Comparison of ENCODE assay signal across 9 cellular contexts in the genomic region with DNA sequence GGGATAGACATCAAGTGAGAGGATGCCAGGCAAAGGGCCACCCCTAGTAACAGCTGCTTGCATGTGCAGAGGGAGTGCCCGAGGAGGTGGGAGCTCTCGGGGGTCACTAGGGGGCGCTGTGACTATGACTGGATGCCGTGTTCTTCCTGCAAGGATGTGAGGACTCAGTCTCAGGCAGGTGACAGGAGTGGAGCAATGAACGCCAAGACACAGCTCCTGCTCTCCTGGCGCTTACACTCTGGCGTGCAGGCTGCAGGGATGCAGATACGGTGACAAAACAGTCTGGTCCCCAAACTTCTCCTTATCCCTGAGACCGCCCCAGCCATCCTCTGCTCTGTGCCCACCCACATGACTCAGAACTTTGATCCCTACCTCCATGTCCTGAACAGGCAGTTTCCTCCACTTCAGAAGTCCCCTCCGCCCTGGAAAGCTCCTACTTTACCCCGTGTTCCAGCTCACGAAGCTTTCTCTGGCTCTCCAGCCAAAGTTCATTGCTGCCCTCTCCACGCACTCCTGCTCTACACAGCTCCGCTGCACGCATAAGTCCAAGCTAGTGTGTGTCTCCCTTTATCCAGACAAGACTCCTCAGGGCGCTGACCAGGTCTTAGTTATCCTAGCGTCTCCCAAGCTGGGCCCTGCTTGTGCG. TPM values are rescaled to one million over a fixed set of nuclear protein-coding genes. Genes with fewer than 3 reads are reported as not detected.
DNase-seq lines count a peak whose midpoint lies in the region; TF ChIP-seq lines count a peak whose summit lies in the region.
"Had no signal": no experiment of that assay in that cellular context is flagged by ENCODE, and none has a peak within 500 bp of the region (broad histone marks: within the 10 kb centered on the region; RNA-seq: fewer than 3 reads in every experiment).

No MANE protein-coding gene starts in this region.

- H3K79me2 ChIP-seq in Karpas-422 (ENCODE audit: low read length) = no peaks in the 10 kb centered on the region
- H3K79me2 ChIP-seq in trophoblast cell (ENCODE audit: control insufficient read depth, insufficient read depth, low read length, poor library complexity) = no peaks in the 10 kb centered on the region

- TF ChIP-seq CTCF in type B pancreatic cell (conservative IDR thresholded peaks at IDR 0.05) = peak; percentile 89

- no peak overlapping the region for H3K4ac ChIP-seq in trophoblast cell (ENCODE audit: low read depth, low read length)

- H4K91ac ChIP-seq in trophoblast cell (ENCODE audit: low read depth, low read length) = no peak overlapping the region

- H4K8ac ChIP-seq in trophoblast cell (ENCODE audit: low read depth, low read length) = no peak overlapping the region

- no peak overlapping the region for H4K12ac ChIP-seq in trophoblast cell (ENCODE audit: low read depth, low read length)

- H3K4me3 ChIP-seq in Karpas-422 (ENCODE audit: low read length) = no peak overlapping the region; the same call in 1 of the 2 replicates
- no peak overlapping the region for H3K4me3 ChIP-seq in trophoblast cell (ENCODE audit: low read depth, low read length)
- H3K4me3 ChIP-seq: BLaER1 had no signal

- H2AFZ ChIP-seq in Karpas-422 (ENCODE audit: low read length) = peak overlapping the region; percentile 90; the same call in 1 of the 2 replicates
- H2AFZ ChIP-seq in trophoblast cell (ENCODE audit: insufficient read depth, low read length, poor library complexity) = no peak overlapping the region

- H3K4me2 ChIP-seq in Karpas-422 (ENCODE audit: low read depth, low read length, poor library complexity, severe bottlenecking) = peak overlapping the region; percentile 73
- H3K4me2 ChIP-seq in trophoblast cell (ENCODE audit: low read length) = no peak overlapping the region
- H3K4me2 ChIP-seq: BLaER1 had no signal

- H3K27ac ChIP-seq in Karpas-422 (ENCODE audit: low read length) (peak overlapping the region; percentile 78; the same call in 1 of the 2 replicates), trophoblast cell (ENCODE audit: low read depth, low read length) (no peak overlapping the region)
- H3K27ac ChIP-seq: BLaER1 had no signal

- H2BK120ac ChIP-seq in trophoblast cell (ENCODE audit: insufficient read depth, low read length, poor library complexity) = no peak overlapping the region

- H3K79me1 ChIP-seq in trophoblast cell (ENCODE audit: low read length) = peaks cover 7% of the 10 kb centered on the region

- DNase-seq in DMS79 treated with DMSO at 0.1 percent for 48 hours (lab: John Stamatoyannopoulos, UW) (peak; percentile 11), DMS79 (lab: John Stamatoyannopoulos, UW) (no peak), Karpas-422 (peak; percentile 95), SK-N-DZ (ENCODE audit: low spot score) (peak; percentile 74), germinal center (ENCODE audit: low spot score) (peak; percentile 86), trophoblast cell (peak; percentile 80 to 88), type B pancreatic cell (ENCODE audit: extremely low spot score, unreplicated experiment) (peak; percentile 83)
- peak; percentile 92 for DNase-seq in activated effector memory CD4-positive, alpha-beta T cell treated with anti-CD3 and anti-CD28 coated beads, Interleukin-2, amount 50 U/mL, for 16 hours

- H3K27me3 ChIP-seq in Karpas-422 (ENCODE audit: low read length) (no peaks in the 10 kb centered on the region), trophoblast cell (ENCODE audit: insufficient read depth, low read length) (no peaks in the 10 kb centered on the region)
- H3K27me3 ChIP-seq: BLaER1 had no signal

- H3K9me3 ChIP-seq in Karpas-422 (ENCODE audit: low read length) (no peaks in the 10 kb centered on the region), trophoblast cell (ENCODE audit: insufficient read depth, low read depth, low read length) (no peaks in the 10 kb centered on the region)
- H3K9me3 ChIP-seq: BLaER1 had no signal

- H3K23ac ChIP-seq in trophoblast cell (ENCODE audit: low read length) = no peak overlapping the region

- no peaks in the 10 kb centered on the region for H3K27me3 Mint-ChIP-seq in type B pancreatic cell

- H3K9me3 Mint-ChIP-seq in type B pancreatic cell = no peaks in the 10 kb centered on the region

- peak overlapping the region; percentile 65 for H3K4me3 Mint-ChIP-seq in type B pancreatic cell

- no peak overlapping the region for H2BK12ac ChIP-seq in trophoblast cell (ENCODE audit: low read length)

- H3K36me3 ChIP-seq in Karpas-422 (ENCODE audit: insufficient read depth, low read length) (no peaks in the 10 kb centered on the region), trophoblast cell (ENCODE audit: control insufficient read depth in 1 of 2, insufficient read depth in 2 of 2, low read length in 2 of 2) (peaks cover 32 to 34% of the 10 kb centered on the region in 2 experiments)

- H3K36me3 Mint-ChIP-seq in type B pancreatic cell = peaks cover 9% of the 10 kb centered on the region

- no peak overlapping the region for H2BK5ac ChIP-seq in trophoblast cell (ENCODE audit: low read depth, low read length, poor library complexity)

- H3K4me1 ChIP-seq in Karpas-422 (ENCODE audit: low read length) (peaks cover 25% of the 10 kb centered on the region), trophoblast cell (ENCODE audit: control insufficient read depth in 1 of 2, insufficient read depth in 2 of 2, low read length in 2 of 2) (peaks cover 12 to 13% of the 10 kb centered on the region in 2 experiments)
- H3K4me1 ChIP-seq: BLaER1 had no signal

- peak overlapping the region; percentile 63 for H3K9ac ChIP-seq in Karpas-422 (ENCODE audit: low read length)
- no peak overlapping the region for H3K9ac ChIP-seq in trophoblast cell (ENCODE audit: low read length)
- H3K9ac ChIP-seq: BLaER1 had no signal

- H4K20me1 ChIP-seq in Karpas-422 (ENCODE audit: insufficient read depth, low read depth, low read length) = no peaks in the 10 kb centered on the region
- H4K20me1 ChIP-seq: BLaER1 had no signal

- H3K27ac Mint-ChIP-seq in type B pancreatic cell = peak overlapping the region; percentile 99

- WGBS in trophoblast cell (ENCODE audit: extremely low coverage, insufficient coverage, insufficient read length) = no CpG with 5 or more reads among the region's 18 CpGs

- H2AK5ac ChIP-seq in trophoblast cell (ENCODE audit: low read length) = no peak overlapping the region

- peaks cover 30% of the 10 kb centered on the region for H3K4me1 Mint-ChIP-seq in type B pancreatic cell (ENCODE audit: unreplicated experiment)

- H3K14ac ChIP-seq in trophoblast cell (ENCODE audit: low read length) = no peak overlapping the region

- no peak overlapping the region for H3K18ac ChIP-seq in trophoblast cell (ENCODE audit: low read length)

- H3K9me2 ChIP-seq in Karpas-422 (replicated peaks; ENCODE audit: insufficient read depth, low read length) = no peaks in the 10 kb centered on the region

RNA-seq across cellular contexts. Expression of a gene that starts 14.7 kb away (rescaled TPM):
- total RNA-seq in Karpas-422 (2014; rRNA removed; shearing (Covaris generic); ENCODE audit: low replicate concordance) = 0.69 TPM in 1 of 2 replicates, not detected in the other
- 0.29 and 1.1 TPM in 2 replicates for polyA plus RNA-seq in SK-N-DZ (2014; cell fraction: cytosol; rRNA removed)
- 0.10 and 0.52 TPM in 2 replicates for polyA plus RNA-seq in SK-N-DZ (2014; cell fraction: nucleus; rRNA removed)
- polyA plus RNA-seq in trophoblast cell (2013) = 2.3 and 2.7 TPM in 2 replicates
- 19.3 and 43.3 TPM in 2 replicates for total RNA-seq in type B pancreatic cell (ENCODE audit: low replicate concordance)

RNA-seq across cellular contexts. Expression of a gene that starts 15.5 kb away (rescaled TPM):
- 2.0 and 3.4 TPM in 2 replicates for total RNA-seq in Karpas-422 (2014; rRNA removed; shearing (Covaris generic); ENCODE audit: low replicate concordance)
- 0.23 and 0.52 TPM in 2 replicates for polyA plus RNA-seq in SK-N-DZ (2014; cell fraction: cytosol; rRNA removed)
- polyA plus RNA-seq in SK-N-DZ (2014; cell fraction: nucleus; rRNA removed) = 0.20 and 0.52 TPM in 2 replicates
- polyA plus RNA-seq in trophoblast cell (2013) = 168 and 177 TPM in 2 replicates
- total RNA-seq in type B pancreatic cell (ENCODE audit: low replicate concordance) = 156 and 401 TPM in 2 replicates

RNA-seq across cellular contexts. Expression of a gene that starts 30.8 kb away (rescaled TPM):
- not detected in 2 replicates for total RNA-seq in Karpas-422 (2014; rRNA removed; shearing (Covaris generic); ENCODE audit: low replicate concordance)
- 0.65 TPM in 1 of 2 replicates, not detected in the other for polyA plus RNA-seq in SK-N-DZ (2014; cell fraction: cytosol; rRNA removed)
- not detected in 2 replicates for polyA plus RNA-seq in SK-N-DZ (2014; cell fraction: nucleus; rRNA removed)
- not detected in 2 replicates for polyA plus RNA-seq in trophoblast cell (2013)
- total RNA-seq in type B pancreatic cell (ENCODE audit: low replicate concordance) = 0.70 and 1.0 TPM in 2 replicates

RNA-seq across cellular contexts. Expression of a gene that starts 34.9 kb away (rescaled TPM):
- 12.6 and 18.1 TPM in 2 replicates for total RNA-seq in Karpas-422 (2014; rRNA removed; shearing (Covaris generic); ENCODE audit: low replicate concordance)
- polyA plus RNA-seq in SK-N-DZ (2014; cell fraction: cytosol; rRNA removed) = 15.3 and 18.0 TPM in 2 replicates
- 7.2 and 8.3 TPM in 2 replicates for polyA plus RNA-seq in SK-N-DZ (2014; cell fraction: nucleus; rRNA removed)
- polyA plus RNA-seq in trophoblast cell (2013) = 14.3 and 14.7 TPM in 2 replicates
- total RNA-seq in type B pancreatic cell (ENCODE audit: low replicate concordance) = 25.6 and 37.2 TPM in 2 replicates

RNA-seq across cellular contexts. Expression of a gene that starts 52.1 kb away (rescaled TPM):
- 14.8 and 46.6 TPM in 2 replicates for total RNA-seq in Karpas-422 (2014; rRNA removed; shearing (Covaris generic); ENCODE audit: low replicate concordance)
- polyA plus RNA-seq in SK-N-DZ (2014; cell fraction: cytosol; rRNA removed) = 67.8 and 69.3 TPM in 2 replicates
- polyA plus RNA-seq in SK-N-DZ (2014; cell fraction: nucleus; rRNA removed) = 37.5 and 67.9 TPM in 2 replicates
- polyA plus RNA-seq in trophoblast cell (2013) = 42.8 and 44.7 TPM in 2 replicates
- total RNA-seq in type B pancreatic cell (ENCODE audit: low replicate concordance) = 23.7 and 38.3 TPM in 2 replicates

Comparison
In these comparisons a context has a peak if more than half of its experiments do, and no peak if none do; other contexts are left out.
1. RNA of a gene that starts 14.7 kb away (total RNA-seq): 19.3 to 43.3 TPM in type B pancreatic cell; 0.69 TPM in Karpas-422; every median in the first group is over 10 times any median in the second.
2. RNA of a gene that starts 15.5 kb away (total RNA-seq): 156 to 401 TPM in type B pancreatic cell; 2.0 to 3.4 TPM in Karpas-422; every median in the first group is over 10 times any median in the second.